25 cellular contexts compared by ENCODE assay signal in the genomic region with DNA sequence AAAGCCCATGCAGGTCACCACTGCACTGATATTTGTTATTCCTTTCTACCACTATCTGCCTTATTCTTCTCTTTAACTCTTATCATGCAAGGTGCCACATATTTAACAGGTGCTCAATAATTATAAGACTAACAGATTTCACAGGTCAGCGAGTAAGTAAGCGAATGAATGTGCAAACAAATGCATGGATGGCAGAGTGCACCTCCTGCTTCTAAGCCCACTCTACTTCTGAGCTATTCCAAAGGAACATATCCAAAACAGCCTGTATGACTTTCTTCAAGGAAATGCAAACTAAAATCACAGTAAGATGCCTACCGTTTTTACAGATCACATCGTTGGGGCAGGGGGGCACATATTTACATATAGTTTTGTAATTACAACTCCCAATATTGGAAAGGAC.
DNase-seq lines count a peak whose midpoint lies in the region; ATAC-seq, FAIRE-seq and TF ChIP-seq lines count a peak whose summit lies in the region.
"Had no signal": no experiment of that assay in that cellular context is flagged by ENCODE, and none has a peak within 500 bp of the region (broad histone marks: within the 10 kb centered on the region; RNA-seq: fewer than 3 reads in every experiment).

No MANE protein-coding gene starts in this region.

- no peaks in the 10 kb centered on the region for H3K27me3 Mint-ChIP-seq in CD4-positive, alpha-beta T cell
- H3K27me3 Mint-ChIP-seq in Caco-2 (ENCODE audit: insufficient read depth, unreplicated experiment), result no peaks in the 10 kb centered on the region
- no peaks in the 10 kb centered on the region; the same call in 1 of the 2 replicates for H3K27me3 Mint-ChIP-seq in HFFc6 (ENCODE audit: insufficient read depth)

- POLR2A ChIA-PET in CD4-positive, alpha-beta T cell (lab: Charles Lee), result no interaction called here
- POLR2A ChIA-PET in Caco-2 (lab: Charles Lee), result no interaction called here
- POLR2A ChIA-PET in K562 (lab: Yijun Ruan, JAX), result interaction anchor here (1.0 to 2.7 kb wide), 3 partner anchors 11 to 43 kb away, joined by 3 to 9 read pairs (median 4); no protein-coding TSS in a partner anchor

- no peaks in the 10 kb centered on the region for H3K27me3 ChIP-seq in CD4-positive, alpha-beta T cell (ENCODE audit: control insufficient read depth, insufficient read depth, low read length)
- no peaks in the 10 kb centered on the region for H3K27me3 ChIP-seq in Caco-2 (replicated peaks; ENCODE audit: control insufficient read depth, insufficient read depth, low read length)
- no peaks in the 10 kb centered on the region for H3K27me3 ChIP-seq in K562 (ENCODE audit: control insufficient read depth in 2 of 2, insufficient read depth in 2 of 2, low read length in 2 of 2)

- no peaks in the 10 kb centered on the region for H3K4me1 Mint-ChIP-seq in CD4-positive, alpha-beta T cell (ENCODE audit: low read depth)
- H3K4me1 Mint-ChIP-seq in Caco-2 (ENCODE audit: low read depth, unreplicated experiment) (peaks cover 31% of the 10 kb centered on the region), HFFc6 (ENCODE audit: low read depth) (peaks cover 19% of the 10 kb centered on the region)

- no peak overlapping the region for H3K9ac ChIP-seq in K562 (ENCODE audit: insufficient read depth in 1 of 2, low read depth in 2 of 2, low read length in 2 of 2)

- CTCF ChIA-PET in CD4-positive, alpha-beta T cell (lab: Charles Lee), result no interaction called here
- CTCF ChIA-PET in Caco-2 (lab: Charles Lee), result interaction anchor here (3.2 kb wide), 1 partner anchor 99 kb away, joined by 18 read pairs; no protein-coding TSS in a partner anchor
- CTCF ChIA-PET in K562 (lab: Yijun Ruan, JAX; ENCODE audit: low intra/inter-chr PET ratio), result no interaction called here

- H3K27ac ChIP-seq in CD4-positive, alpha-beta T cell (ENCODE audit: low read depth, low read length), result no peak overlapping the region
- H3K27ac ChIP-seq in K562 (ENCODE audit: extremely low read depth, low read depth, low read length) (no peak overlapping the region), substantia nigra (ENCODE audit: low read depth, low read length, poor library complexity, severe bottlenecking) (no peak overlapping the region)
- H3K27ac ChIP-seq: HL-60 had no signal

- H4K20me1 ChIP-seq in K562 (replicated peaks; ENCODE audit: control insufficient read depth, insufficient read depth, low read length), result peaks cover 13% of the 10 kb centered on the region

- H3K9me3 ChIP-seq in CD4-positive, alpha-beta T cell (ENCODE audit: control insufficient read depth, low read length), result no peaks in the 10 kb centered on the region
- H3K9me3 ChIP-seq in Caco-2 (no peaks in the 10 kb centered on the region), K562 (replicated peaks; ENCODE audit: control insufficient read depth, insufficient read depth, low read depth, low read length) (no peaks in the 10 kb centered on the region)

- DNase-seq in CD4-positive, alpha-beta T cell, result no peak
- DNase-seq in Caco-2, result no peak
- peak; percentile 6 for DNase-seq in NCI-H69 (lab: John Stamatoyannopoulos, UW)
- no peak for DNase-seq in K562 (ENCODE audit: extremely low read depth in 1 of 4, low spot score in 3 of 4)
- no peak for DNase-seq in posterior cingulate gyrus
- no peak for DNase-seq in substantia nigra (lab: John Stamatoyannopoulos, UW)
- DNase-seq in HFFc6, result no peak
- DNase-seq: C1 segment of cervical spinal cord; CD8-positive, alpha-beta T cell; DMS 273 treated with DMSO at 0.1 percent for 48 hours; DMS79 treated with DMSO at 0.1 percent for 48 hours; GF-D8; H7; KBM-7; MV-4-11; NCI-H1105; NCI-H1436 treated with DMSO at 0.1 percent for 48 hours; NCI-H2029; NCI-H446; NCI-H524 treated with DMSO at 0.1 percent for 48 hours; NCI-H82; SHP77 had no signal

- H3K79me2 ChIP-seq in K562 (ENCODE audit: control insufficient read depth, insufficient read depth, low read length), result peaks cover 84% of the 10 kb centered on the region

- H2AFZ ChIP-seq in K562 (ENCODE audit: low read depth, low read length), result no peak overlapping the region

- no peak overlapping the region for H3K4me3 Mint-ChIP-seq in CD4-positive, alpha-beta T cell
- no peak overlapping the region for H3K4me3 Mint-ChIP-seq in Caco-2 (ENCODE audit: unreplicated experiment)
- H3K4me3 Mint-ChIP-seq in HFFc6, result no peak overlapping the region
- H3K4me3 Mint-ChIP-seq: CD8-positive, alpha-beta T cell had no signal

- no peak for FAIRE-seq in K562 (lab: Jason Lieb, UNC)
- FAIRE-seq: GM12892 had no signal

- H3K9me1 ChIP-seq in K562 (ENCODE audit: control insufficient read depth, insufficient read depth, low read length), result no peaks in the 10 kb centered on the region

- intact Hi-C loops in CD4-positive, alpha-beta T cell (cut with DNase I, micrococcal nuclease), result no loop called here
- intact Hi-C loops in Caco-2 (cut with micrococcal nuclease; ENCODE audit: unreplicated experiment), result no loop called here
- intact Hi-C loops in K562 (cut with micrococcal nuclease), result no loop called here
- intact Hi-C loops in posterior cingulate gyrus (cut with DNase I), result no loop called here

- TF ChIP-seq RAD21 in K562 (CRISPR knock-in tag; conservative IDR thresholded peaks at IDR 0.05 in 1 of 2, IDR thresholded peaks at IDR 0.05 in 1 of 2), result no peak

- TF ChIP-seq POLR2A in K562 (conservative IDR thresholded peaks at IDR 0.05), result no peak

- no peak for TF ChIP-seq EP300 in K562 (IDR thresholded peaks at IDR 0.05; ENCODE audit: low read length)

- H3K4me2 ChIP-seq in K562 (ENCODE audit: insufficient read depth, low read length), result no peak overlapping the region

- H3K27ac Mint-ChIP-seq in CD4-positive, alpha-beta T cell, result peak overlapping the region; percentile 43
- peak overlapping the region; percentile 62 for H3K27ac Mint-ChIP-seq in Caco-2 (ENCODE audit: unreplicated experiment)
- no peak overlapping the region for H3K27ac Mint-ChIP-seq in HFFc6

- no peaks in the 10 kb centered on the region for H3K9me3 Mint-ChIP-seq in CD4-positive, alpha-beta T cell
- no peaks in the 10 kb centered on the region for H3K9me3 Mint-ChIP-seq in Caco-2 (ENCODE audit: unreplicated experiment)
- H3K9me3 Mint-ChIP-seq in HFFc6, result no peaks in the 10 kb centered on the region
- H3K9me3 Mint-ChIP-seq: CD8-positive, alpha-beta T cell had no signal

- H3K36me3 ChIP-seq in Caco-2 (ENCODE audit: control insufficient read depth, insufficient read depth, low read length) (peaks cover 15% of the 10 kb centered on the region), K562 (ENCODE audit: control insufficient read depth, insufficient read depth, low read length) (peaks cover 99% of the 10 kb centered on the region)

- H3K4me3 ChIP-seq in Caco-2 (ENCODE audit: low read depth, low read length), result no peak overlapping the region
- H3K4me3 ChIP-seq in K562, result no peak overlapping the region

- H3K36me3 Mint-ChIP-seq in CD4-positive, alpha-beta T cell (ENCODE audit: low read depth), result peaks cover 89% of the 10 kb centered on the region
- H3K36me3 Mint-ChIP-seq in Caco-2 (ENCODE audit: insufficient read depth, unreplicated experiment) (peaks cover 95% of the 10 kb centered on the region), HFFc6 (ENCODE audit: low read depth) (peaks cover 75% of the 10 kb centered on the region)

- no peak for ATAC-seq in CD4-positive, alpha-beta T cell (ENCODE audit: poor library complexity)
- ATAC-seq in K562, result no peak
- no peak for ATAC-seq in HG03342 (IDR thresholded peaks at IDR 0.05; ENCODE audit: unreplicated experiment)
- ATAC-seq: CD8-positive, alpha-beta T cell had no signal

- no TSS peak for BruUV-seq in Caco-2 (replicated peaks; lab: Mats Ljungman, UMichigan)
- BruUV-seq in K562 (replicated peaks; lab: Mats Ljungman, UMichigan), result no TSS peak

- 93% methylated on average over 4 of the region's 4 CpGs for WGBS in K562 (ENCODE audit: insufficient coverage, low coverage, missing lambda C conversion rate)

- no peak for TF ChIP-seq CTCF in CD4-positive, alpha-beta T cell (IDR thresholded peaks at IDR 0.05)
- TF ChIP-seq CTCF in Caco-2 (IDR thresholded peaks at IDR 0.05; ENCODE audit: insufficient read depth in 1 of 2, low read depth in 1 of 2, low read length in 1 of 2, severe bottlenecking in 1 of 2, unreplicated experiment in 1 of 2), result no peak
- TF ChIP-seq CTCF in K562 (IDR thresholded peaks at IDR 0.05 in 2 of 3, conservative IDR thresholded peaks at IDR 0.05 in 1 of 3; ENCODE audit: insufficient read depth in 2 of 3, low read depth in 1 of 3, low read length in 3 of 3), result no peak
- no peak for TF ChIP-seq CTCF in HFFc6 (IDR thresholded peaks at IDR 0.05)

- H3K4me1 ChIP-seq in Caco-2 (peaks cover 21% of the 10 kb centered on the region), K562 (replicated peaks in 1 of 2; ENCODE audit: control insufficient read depth in 2 of 2, insufficient read depth in 2 of 2, low read length in 2 of 2) (peaks cover 0 to 2% of the 10 kb centered on the region in 2 experiments; a peak in 1 of 5 replicates)

- in situ Hi-C loops in K562 (cut with MboI), result loop anchor here (10.0 kb wide), 1 partner anchor 320 kb away; no protein-coding TSS in a partner anchor

TF ChIP-seq in K562, 482 proteins besides CTCF, POLR2A, EP300 and RAD21 (continues in another document):
- TF ChIP-seq ZC3H4 (CRISPR knock-in tag; IDR thresholded peaks at IDR 0.05; ENCODE audit: borderline replicate concordance) (no peak), YBX1 (IDR thresholded peaks at IDR 0.05) (no peak)
- TF ChIP-seq, protein P1, sequence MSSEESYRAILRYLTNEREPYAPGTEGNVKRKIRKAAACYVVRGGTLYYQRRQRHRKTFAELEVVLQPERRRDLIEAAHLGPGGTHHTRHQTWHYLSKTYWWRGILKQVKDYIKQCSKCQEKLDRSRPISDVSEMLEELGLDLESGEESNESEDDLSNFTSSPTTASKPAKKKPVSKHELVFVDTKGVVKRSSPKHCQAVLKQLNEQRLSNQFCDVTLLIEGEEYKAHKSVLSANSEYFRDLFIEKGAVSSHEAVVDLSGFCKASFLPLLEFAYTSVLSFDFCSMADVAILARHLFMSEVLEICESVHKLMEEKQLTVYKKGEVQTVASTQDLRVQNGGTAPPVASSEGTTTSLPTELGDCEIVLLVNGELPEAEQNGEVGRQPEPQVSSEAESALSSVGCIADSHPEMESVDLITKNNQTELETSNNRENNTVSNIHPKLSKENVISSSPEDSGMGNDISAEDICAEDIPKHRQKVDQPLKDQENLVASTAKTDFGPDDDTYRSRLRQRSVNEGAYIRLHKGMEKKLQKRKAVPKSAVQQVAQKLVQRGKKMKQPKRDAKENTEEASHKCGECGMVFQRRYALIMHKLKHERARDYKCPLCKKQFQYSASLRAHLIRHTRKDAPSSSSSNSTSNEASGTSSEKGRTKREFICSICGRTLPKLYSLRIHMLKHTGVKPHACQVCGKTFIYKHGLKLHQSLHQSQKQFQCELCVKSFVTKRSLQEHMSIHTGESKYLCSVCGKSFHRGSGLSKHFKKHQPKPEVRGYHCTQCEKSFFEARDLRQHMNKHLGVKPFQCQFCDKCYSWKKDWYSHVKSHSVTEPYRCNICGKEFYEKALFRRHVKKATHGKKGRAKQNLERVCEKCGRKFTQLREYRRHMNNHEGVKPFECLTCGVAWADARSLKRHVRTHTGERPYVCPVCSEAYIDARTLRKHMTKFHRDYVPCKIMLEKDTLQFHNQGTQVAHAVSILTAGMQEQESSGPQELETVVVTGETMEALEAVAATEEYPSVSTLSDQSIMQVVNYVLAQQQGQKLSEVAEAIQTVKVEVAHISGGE (CRISPR knock-in tag; IDR thresholded peaks at IDR 0.05), result peak in 1 of 3 experiments; percentile 87; a peak in 2 of 6 replicates
